Comparison of ENCODE assay signal across 1 cellular context in genomic region chr5:101103874-101104273, GRCh38.
TF ChIP-seq lines count a peak whose summit lies in the region.

No MANE protein-coding gene starts in this region.

TF ChIP-seq in HepG2, 621 proteins besides CTCF, POLR2A, EP300 and RAD21 (continued from another document):
- no peak for TF ChIP-seq DZIP1 (CRISPR knock-in tag; IDR thresholded peaks at IDR 0.05)
- no peak for TF ChIP-seq FOXP1 (IDR thresholded peaks at IDR 0.05)
- 0 out of 2 replicates have a peak, but pooled peaks have one; percentile 30 for TF ChIP-seq FOXP1 (CRISPR knock-in tag; IDR thresholded peaks at IDR 0.05)
- TF ChIP-seq CENPT (CRISPR knock-in tag; IDR thresholded peaks at IDR 0.05; ENCODE audit: low read depth): no peak
- no peak for TF ChIP-seq ZNF747 (CRISPR knock-in tag; IDR thresholded peaks at IDR 0.05; ENCODE audit: borderline replicate concordance)
- TF ChIP-seq FOXA1 (IDR thresholded peaks at IDR 0.05): no peak
- 0 out of 2 replicates have a peak, but pooled peaks have one; percentile 25 for TF ChIP-seq FOXA1 (CRISPR knock-in tag; IDR thresholded peaks at IDR 0.05)
- TF ChIP-seq MEIS2 (CRISPR knock-in tag; IDR thresholded peaks at IDR 0.05): no peak
- peak; percentile 40; the same call in 1 of the 2 replicates for TF ChIP-seq NFE2 (CRISPR knock-in tag; IDR thresholded peaks at IDR 0.05)
- TF ChIP-seq ZNF501 (CRISPR knock-in tag; IDR thresholded peaks at IDR 0.05): no peak
- TF ChIP-seq, protein P1, sequence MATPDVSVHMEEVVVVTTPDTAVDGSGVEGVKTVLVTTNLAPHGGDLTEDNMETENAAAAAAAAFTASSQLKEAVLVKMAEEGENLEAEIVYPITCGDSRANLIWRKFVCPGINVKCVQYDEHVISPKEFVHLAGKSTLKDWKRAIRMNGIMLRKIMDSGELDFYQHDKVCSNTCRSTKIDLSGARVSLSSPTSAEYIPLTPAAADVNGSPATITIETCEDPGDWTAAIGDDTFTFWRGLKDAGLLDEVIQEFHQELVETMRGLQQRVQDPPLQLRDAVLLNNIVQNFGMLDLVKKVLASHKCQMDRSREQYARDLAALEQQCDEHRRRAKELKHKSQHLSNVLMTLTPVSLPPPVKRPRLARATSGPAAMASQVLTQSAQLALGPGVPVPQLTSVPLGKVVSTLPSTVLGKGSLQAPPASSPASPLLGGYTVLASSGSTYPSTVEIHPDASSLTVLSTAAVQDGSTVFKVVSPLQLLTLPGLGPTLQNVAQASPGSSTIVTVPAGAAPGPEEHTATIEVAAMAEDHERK (CRISPR knock-in tag; IDR thresholded peaks at IDR 0.05; ENCODE audit: low read depth): no peak
- no peak for TF ChIP-seq ZNF460 (CRISPR knock-in tag; IDR thresholded peaks at IDR 0.05; ENCODE audit: borderline replicate concordance)
- no peak for TF ChIP-seq ZC3H4 (CRISPR knock-in tag; IDR thresholded peaks at IDR 0.05; ENCODE audit: borderline replicate concordance)
- TF ChIP-seq ZNF343 (CRISPR knock-in tag; IDR thresholded peaks at IDR 0.05): no peak
- TF ChIP-seq, protein P2, sequence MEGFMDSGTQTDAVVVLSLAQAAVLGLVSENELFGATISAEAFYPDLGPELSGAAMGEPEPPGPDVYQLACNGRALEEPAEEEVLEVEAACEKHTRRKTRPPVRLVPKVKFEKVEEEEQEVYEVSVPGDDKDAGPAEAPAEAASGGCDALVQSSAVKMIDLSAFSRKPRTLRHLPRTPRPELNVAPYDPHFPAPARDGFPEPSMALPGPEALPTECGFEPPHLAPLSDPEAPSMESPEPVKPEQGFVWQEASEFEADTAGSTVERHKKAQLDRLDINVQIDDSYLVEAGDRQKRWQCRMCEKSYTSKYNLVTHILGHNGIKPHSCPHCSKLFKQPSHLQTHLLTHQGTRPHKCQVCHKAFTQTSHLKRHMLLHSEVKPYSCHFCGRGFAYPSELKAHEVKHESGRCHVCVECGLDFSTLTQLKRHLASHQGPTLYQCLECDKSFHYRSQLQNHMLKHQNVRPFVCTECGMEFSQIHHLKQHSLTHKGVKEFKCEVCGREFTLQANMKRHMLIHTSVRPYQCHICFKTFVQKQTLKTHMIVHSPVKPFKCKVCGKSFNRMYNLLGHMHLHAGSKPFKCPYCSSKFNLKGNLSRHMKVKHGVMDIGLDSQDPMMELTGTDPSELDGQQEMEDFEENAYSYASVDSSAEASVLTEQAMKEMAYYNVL (CRISPR knock-in tag; IDR thresholded peaks at IDR 0.05; ENCODE audit: borderline replicate concordance): no peak
- TF ChIP-seq, protein P3, sequence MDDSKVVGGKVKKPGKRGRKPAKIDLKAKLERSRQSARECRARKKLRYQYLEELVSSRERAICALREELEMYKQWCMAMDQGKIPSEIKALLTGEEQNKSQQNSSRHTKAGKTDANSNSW (CRISPR knock-in tag; IDR thresholded peaks at IDR 0.05; ENCODE audit: borderline replicate concordance): no peak
- no peak for TF ChIP-seq ZNF883 (CRISPR knock-in tag; IDR thresholded peaks at IDR 0.05; ENCODE audit: not compliant biosample characterization)
- no peak for TF ChIP-seq EHMT2 (IDR thresholded peaks at IDR 0.05; ENCODE audit: borderline replicate concordance, low read depth, low read length)
- TF ChIP-seq TCF7 (IDR thresholded peaks at IDR 0.05; ENCODE audit: low read depth): no peak
- TF ChIP-seq, protein P4, sequence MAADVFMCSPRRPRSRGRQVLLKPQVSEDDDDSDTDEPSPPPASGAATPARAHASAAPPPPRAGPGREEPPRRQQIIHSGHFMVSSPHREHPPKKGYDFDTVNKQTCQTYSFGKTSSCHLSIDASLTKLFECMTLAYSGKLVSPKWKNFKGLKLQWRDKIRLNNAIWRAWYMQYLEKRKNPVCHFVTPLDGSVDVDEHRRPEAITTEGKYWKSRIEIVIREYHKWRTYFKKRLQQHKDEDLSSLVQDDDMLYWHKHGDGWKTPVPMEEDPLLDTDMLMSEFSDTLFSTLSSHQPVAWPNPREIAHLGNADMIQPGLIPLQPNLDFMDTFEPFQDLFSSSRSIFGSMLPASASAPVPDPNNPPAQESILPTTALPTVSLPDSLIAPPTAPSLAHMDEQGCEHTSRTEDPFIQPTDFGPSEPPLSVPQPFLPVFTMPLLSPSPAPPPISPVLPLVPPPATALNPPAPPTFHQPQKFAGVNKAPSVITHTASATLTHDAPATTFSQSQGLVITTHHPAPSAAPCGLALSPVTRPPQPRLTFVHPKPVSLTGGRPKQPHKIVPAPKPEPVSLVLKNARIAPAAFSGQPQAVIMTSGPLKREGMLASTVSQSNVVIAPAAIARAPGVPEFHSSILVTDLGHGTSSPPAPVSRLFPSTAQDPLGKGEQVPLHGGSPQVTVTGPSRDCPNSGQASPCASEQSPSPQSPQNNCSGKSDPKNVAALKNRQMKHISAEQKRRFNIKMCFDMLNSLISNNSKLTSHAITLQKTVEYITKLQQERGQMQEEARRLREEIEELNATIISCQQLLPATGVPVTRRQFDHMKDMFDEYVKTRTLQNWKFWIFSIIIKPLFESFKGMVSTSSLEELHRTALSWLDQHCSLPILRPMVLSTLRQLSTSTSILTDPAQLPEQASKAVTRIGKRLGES (CRISPR knock-in tag; IDR thresholded peaks at IDR 0.05; ENCODE audit: borderline replicate concordance): no peak
- no peak for TF ChIP-seq BRD4 (CRISPR knock-in tag; IDR thresholded peaks at IDR 0.05)
- TF ChIP-seq NCOA2 (CRISPR knock-in tag; IDR thresholded peaks at IDR 0.05): peak; percentile 27; the same call in 1 of the 2 replicates
- no peak for TF ChIP-seq IRX3 (CRISPR knock-in tag; IDR thresholded peaks at IDR 0.05; ENCODE audit: borderline replicate concordance, low read depth)
- TF ChIP-seq FOXP4 (CRISPR knock-in tag; IDR thresholded peaks at IDR 0.05): peak; percentile 20; the same call in 1 of the 2 replicates
- TF ChIP-seq RARA (CRISPR knock-in tag; IDR thresholded peaks at IDR 0.05): 0 out of 2 replicates have a peak, but pooled peaks have one; percentile 5
- TF ChIP-seq ZNF124 (CRISPR knock-in tag; IDR thresholded peaks at IDR 0.05): no peak
- peak; percentile 26; the same call in 1 of the 2 replicates for TF ChIP-seq FOXA3 (CRISPR knock-in tag; IDR thresholded peaks at IDR 0.05)
- no peak for TF ChIP-seq PLSCR1 (CRISPR knock-in tag; IDR thresholded peaks at IDR 0.05; ENCODE audit: borderline replicate concordance)
- TF ChIP-seq, protein P5, sequence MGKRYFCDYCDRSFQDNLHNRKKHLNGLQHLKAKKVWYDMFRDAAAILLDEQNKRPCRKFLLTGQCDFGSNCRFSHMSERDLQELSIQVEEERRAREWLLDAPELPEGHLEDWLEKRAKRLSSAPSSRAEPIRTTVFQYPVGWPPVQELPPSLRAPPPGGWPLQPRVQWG (CRISPR knock-in tag; IDR thresholded peaks at IDR 0.05; ENCODE audit: borderline replicate concordance, low read depth): no peak
- TF ChIP-seq HNRNPUL1 (IDR thresholded peaks at IDR 0.05; ENCODE audit: low read depth, low read length): no peak
